ENCODE assay signal across 8 cellular contexts in genomic region chr9:6667633-6668280, GRCh38. TPM values are rescaled to one million over a fixed set of nuclear protein-coding genes. Genes with fewer than 3 reads are reported as not detected.
DNase-seq lines count a peak whose midpoint lies in the region; ATAC-seq and TF ChIP-seq lines count a peak whose summit lies in the region.

No MANE protein-coding gene starts in this region.

- WGBS in right cardiac atrium = 51% methylated on average over 5 of the region's 5 CpGs

- H3K4me1 ChIP-seq in cardiac muscle cell (ENCODE audit: low read depth) = no peaks in the 10 kb centered on the region
- no peaks in the 10 kb centered on the region for H3K4me1 ChIP-seq in right cardiac atrium (ENCODE audit: control insufficient read depth, insufficient read depth, low read length)
- H3K4me1 ChIP-seq in colonic mucosa = no peaks in the 10 kb centered on the region

- intact Hi-C loops in right cardiac atrium (cut with DNase I) = loop anchor here in 1 of 4 donors (10.0 kb wide), 1 partner anchor 83 kb away; no protein-coding TSS in a partner anchor
- intact Hi-C loops in colonic mucosa (cut with DNase I) = loop anchor here (5.0 kb wide), 1 partner anchor 80 kb away; no protein-coding TSS in a partner anchor

- H3K4me3 ChIP-seq in cardiac muscle cell = no peak overlapping the region
- H3K4me3 ChIP-seq in right cardiac atrium (ENCODE audit: low read length) = no peak overlapping the region
- H3K4me3 ChIP-seq in colonic mucosa = no peak overlapping the region

- ATAC-seq in right cardiac atrium (no peak), naive B cell (ENCODE audit: low read depth in 2 of 2) (peak; percentile 38 to 57), GM19463 (IDR thresholded peaks at IDR 0.05; ENCODE audit: unreplicated experiment) (no peak), GM21723 (IDR thresholded peaks at IDR 0.05; ENCODE audit: unreplicated experiment) (no peak)

- H3K9me3 ChIP-seq in cardiac muscle cell (ENCODE audit: low read depth) (no peaks in the 10 kb centered on the region), right cardiac atrium (ENCODE audit: control insufficient read depth, low read length) (no peaks in the 10 kb centered on the region), colonic mucosa (no peaks in the 10 kb centered on the region)

- H3K9ac ChIP-seq in colonic mucosa (ENCODE audit: low read depth in 2 of 2, low read length in 2 of 2) = no peak overlapping the region

- no peaks in the 10 kb centered on the region for H3K27me3 Mint-ChIP-seq in naive B cell
- no peaks in the 10 kb centered on the region for H3K27me3 Mint-ChIP-seq in activated CD4-positive, alpha-beta memory T cell treated with anti-CD3 and anti-CD28 coated beads, Interleukin-2, amount 10 ng/mL, durations not matched to agents 7 days and 5 days

- no peak overlapping the region for H3K4me3 Mint-ChIP-seq in naive B cell
- H3K4me3 Mint-ChIP-seq in activated CD4-positive, alpha-beta memory T cell treated with anti-CD3 and anti-CD28 coated beads, Interleukin-2, amount 10 ng/mL, durations not matched to agents 7 days and 5 days = no peak overlapping the region

- POLR2A ChIA-PET in activated CD4-positive, alpha-beta memory T cell treated with anti-CD3 and anti-CD28 coated beads, Interleukin-2, amount 10 ng/mL, durations not matched to agents 7 days and 5 days (lab: Charles Lee) = no interaction called here

- no peaks in the 10 kb centered on the region for H3K36me3 Mint-ChIP-seq in naive B cell
- no peaks in the 10 kb centered on the region for H3K36me3 Mint-ChIP-seq in activated CD4-positive, alpha-beta memory T cell treated with anti-CD3 and anti-CD28 coated beads, Interleukin-2, amount 10 ng/mL, durations not matched to agents 7 days and 5 days (ENCODE audit: low read depth)

- CTCF ChIA-PET in activated CD4-positive, alpha-beta memory T cell treated with anti-CD3 and anti-CD28 coated beads, Interleukin-2, amount 10 ng/mL, durations not matched to agents 7 days and 5 days (lab: Charles Lee) = interaction anchor here (0.9 to 1.5 kb wide), 5 partner anchors 9 to 40 kb away, joined by 3 to 6 read pairs (median 3); no protein-coding TSS in a partner anchor

- H3K36me3 ChIP-seq in cardiac muscle cell (no peaks in the 10 kb centered on the region), colonic mucosa (no peaks in the 10 kb centered on the region)

- peaks cover 0 to 7% (median 5%) of the 10 kb centered on the region in 3 donors for H3K4me1 Mint-ChIP-seq in naive B cell
- H3K4me1 Mint-ChIP-seq in activated CD4-positive, alpha-beta memory T cell treated with anti-CD3 and anti-CD28 coated beads, Interleukin-2, amount 10 ng/mL, durations not matched to agents 7 days and 5 days = peaks cover 1% of the 10 kb centered on the region

- H3K27ac ChIP-seq in cardiac muscle cell (no peak overlapping the region), right cardiac atrium (ENCODE audit: low read length) (no peak overlapping the region), colonic mucosa (no peak overlapping the region)

- DNase-seq in cardiac muscle cell (ENCODE audit: low read depth in 1 of 2, low spot score in 1 of 2) (peak; percentile 44 to 54), right cardiac atrium (no peak), NCI-H2196 (lab: John Stamatoyannopoulos, UW; ENCODE audit: unreplicated experiment) (peak; percentile 51), colonic mucosa (no peak), naive B cell (peak; percentile 37)
- no peak for DNase-seq in activated CD4-positive, alpha-beta memory T cell treated with anti-CD3 and anti-CD28 coated beads, Interleukin-2, amount 10 ng/mL, durations not matched to agents 7 days and 5 days

- H3K27ac Mint-ChIP-seq in naive B cell = no peak overlapping the region
- no peak overlapping the region for H3K27ac Mint-ChIP-seq in activated CD4-positive, alpha-beta memory T cell treated with anti-CD3 and anti-CD28 coated beads, Interleukin-2, amount 10 ng/mL, durations not matched to agents 7 days and 5 days

- H3K9me3 Mint-ChIP-seq in naive B cell = no peaks in the 10 kb centered on the region
- H3K9me3 Mint-ChIP-seq in activated CD4-positive, alpha-beta memory T cell treated with anti-CD3 and anti-CD28 coated beads, Interleukin-2, amount 10 ng/mL, durations not matched to agents 7 days and 5 days = no peaks in the 10 kb centered on the region

- H3K27me3 ChIP-seq in cardiac muscle cell (no peaks in the 10 kb centered on the region), right cardiac atrium (ENCODE audit: control insufficient read depth, insufficient read depth) (no peaks in the 10 kb centered on the region), colonic mucosa (no peaks in the 10 kb centered on the region)

- TF ChIP-seq CTCF in cardiac muscle cell (IDR thresholded peaks at IDR 0.05; ENCODE audit: low read depth, low read length) (peak; percentile 51), colonic mucosa (IDR thresholded peaks at IDR 0.05) (peak; percentile 47)

RNA-seq across cellular contexts. Expression of gene GLDC, which starts 22.2 kb away (rescaled TPM):
- total RNA-seq in cardiac muscle cell (0.98 and 3.3 TPM in 2 replicates), right cardiac atrium (under 1 TPM; 0.26 to 0.65 (median 0.63) TPM), colonic mucosa (1 to 10 TPM in 1 of 2 donors, under 1 TPM in 1; 0.21 to 1.1 TPM)
- polyA plus RNA-seq in cardiac muscle cell (1.5 and 5.9 TPM in 2 replicates), right cardiac atrium (0.29 TPM), naive B cell (ENCODE audit: low read depth in 6 of 6) (1 to 10 TPM in 2 of 6 donors, under 1 TPM in 2, not detected in 2; 0.23 to 2.2 (median 1.2) TPM)
- total RNA-seq in activated CD4-positive, alpha-beta memory T cell treated with anti-CD3 and anti-CD28 coated beads, Interleukin-2, amount 10 ng/mL, durations not matched to agents 7 days and 5 days = 1 to 10 TPM; 4.2 to 4.3 TPM

Comparison
In these comparisons a context has a peak if more than half of its experiments do, and no peak if none do; other contexts are left out.
1. DNase-seq: peak in cardiac muscle cell (2 of 2), NCI-H2196 (single experiment) and naive B cell (single experiment); none in right cardiac atrium (0 of 3), colonic mucosa (single experiment) and activated CD4-positive, alpha-beta memory T cell treated with anti-CD3 and anti-CD28 coated beads, Interleukin-2, amount 10 ng/mL, durations not matched to agents 7 days and 5 days (single experiment).
2. ATAC-seq: peak in naive B cell (2 of 2); none in right cardiac atrium (0 of 2), GM19463 (single experiment) and GM21723 (single experiment).